In the genomic region with DNA sequence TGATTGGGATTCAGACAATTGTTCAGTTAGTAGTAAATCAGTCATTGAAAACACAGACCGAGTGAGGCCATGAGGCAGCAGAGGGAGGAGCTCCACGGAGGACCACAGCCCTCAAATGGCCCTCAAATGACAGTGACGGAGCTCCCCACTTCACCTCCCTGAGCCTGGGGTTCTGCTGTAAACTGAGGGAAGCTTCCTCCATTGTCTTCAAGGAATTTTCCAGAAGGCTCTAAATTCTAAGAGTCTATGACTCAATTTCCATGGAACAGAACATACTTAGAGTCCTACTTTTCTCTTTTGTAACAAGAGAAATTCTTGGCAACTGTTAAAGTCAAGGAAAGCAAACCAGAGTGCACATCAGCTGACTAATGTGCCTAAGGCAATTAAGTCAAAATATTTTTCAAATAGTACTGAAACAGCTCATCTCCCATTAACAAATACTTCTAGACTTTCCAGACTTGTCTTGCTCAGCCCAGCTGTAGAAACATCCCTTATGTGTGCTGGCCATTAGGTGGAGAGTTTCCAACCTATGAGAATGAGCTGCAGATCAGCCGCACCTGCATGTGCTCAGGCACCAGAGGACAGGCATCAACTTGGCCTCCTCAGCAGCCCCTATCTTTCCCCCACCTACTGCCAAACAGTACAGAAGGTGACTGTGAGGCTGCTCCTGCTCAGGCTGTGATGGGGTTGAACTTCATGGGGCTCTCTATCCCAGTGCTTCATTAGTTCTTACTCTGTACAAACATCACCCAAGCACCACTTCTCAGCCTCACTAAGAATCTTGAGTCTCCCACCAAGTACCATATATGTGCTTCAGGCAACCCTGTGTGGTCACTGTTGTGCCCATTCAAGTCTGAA, we compare ENCODE assay signal across 1 cellular context.
TF ChIP-seq lines count a peak whose summit lies in the region.

No MANE protein-coding gene starts in this region.

TF ChIP-seq in endothelial cell of umbilical vein, 7 proteins besides CTCF, POLR2A, EP300 and RAD21:
- TF ChIP-seq GATA2 (IDR thresholded peaks at IDR 0.05; ENCODE audit: insufficient read depth, insufficient read length, low read depth, low read length) (no peak), POLR2AphosphoS5 (IDR thresholded peaks at IDR 0.05; ENCODE audit: insufficient read depth, low read depth, low read length) (no peak), FOS (IDR thresholded peaks at IDR 0.05; ENCODE audit: borderline replicate concordance, insufficient read depth, low read length) (no peak), JUN (IDR thresholded peaks at IDR 0.05; ENCODE audit: borderline replicate concordance, insufficient read depth, insufficient read length, low read depth) (no peak), MYC (IDR thresholded peaks at IDR 0.05; ENCODE audit: low read depth, low read length) (no peak)
TF ChIP-seq in endothelial cell of umbilical vein: peak in this region for 0.
